ENCODE assay signal across 9 cellular contexts in the genomic region with DNA sequence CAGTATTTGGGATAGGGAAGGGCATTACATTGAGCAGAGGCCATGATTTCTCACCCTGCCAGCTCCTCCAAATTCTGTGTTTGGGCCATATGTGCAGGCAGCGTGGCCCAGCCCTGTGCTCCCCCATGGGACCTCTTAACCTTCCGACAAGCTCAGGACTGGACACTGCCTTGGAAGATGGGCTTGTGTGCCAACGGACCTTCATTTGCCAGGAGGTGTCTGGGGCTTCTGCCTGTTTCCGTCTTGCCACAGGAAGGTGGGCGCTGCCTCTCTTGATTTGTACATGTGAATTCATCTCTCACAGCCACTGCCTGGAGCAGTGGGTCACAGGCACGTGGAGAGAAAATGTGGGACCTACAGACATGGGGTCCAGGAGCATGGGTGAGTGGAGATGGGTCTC.
"Had no signal": no experiment of that assay in that cellular context is flagged by ENCODE, and none has a peak within 500 bp of the region (broad histone marks: within the 10 kb centered on the region; RNA-seq: fewer than 3 reads in every experiment).

No MANE protein-coding gene starts in this region.

- ATAC-seq: HCT116, HepG2 had no signal

- H3K4me3 ChIP-seq: GM23248, HAP-1 had no signal

- H3K9ac ChIP-seq: GM23248 had no signal

- H3K27ac ChIP-seq: GM23248 had no signal

- H3K4me3 Mint-ChIP-seq: HFFc6, IgD-negative memory B cell had no signal

- H3K27ac Mint-ChIP-seq: HFFc6, IgD-negative memory B cell had no signal

- H3K36me3 ChIP-seq: HAP-1 had no signal

- DNase-seq: GM23248, GOT3, H7, HFFc6, KBM-7 had no signal

- H3K4me1 ChIP-seq: HAP-1 had no signal

- H3K9me3 Mint-ChIP-seq: HFFc6 had no signal

- H3K36me3 Mint-ChIP-seq: IgD-negative memory B cell had no signal

- H3K4me1 Mint-ChIP-seq: IgD-negative memory B cell had no signal
